ENCODE assay signal across 8 cellular contexts in the genomic region with DNA sequence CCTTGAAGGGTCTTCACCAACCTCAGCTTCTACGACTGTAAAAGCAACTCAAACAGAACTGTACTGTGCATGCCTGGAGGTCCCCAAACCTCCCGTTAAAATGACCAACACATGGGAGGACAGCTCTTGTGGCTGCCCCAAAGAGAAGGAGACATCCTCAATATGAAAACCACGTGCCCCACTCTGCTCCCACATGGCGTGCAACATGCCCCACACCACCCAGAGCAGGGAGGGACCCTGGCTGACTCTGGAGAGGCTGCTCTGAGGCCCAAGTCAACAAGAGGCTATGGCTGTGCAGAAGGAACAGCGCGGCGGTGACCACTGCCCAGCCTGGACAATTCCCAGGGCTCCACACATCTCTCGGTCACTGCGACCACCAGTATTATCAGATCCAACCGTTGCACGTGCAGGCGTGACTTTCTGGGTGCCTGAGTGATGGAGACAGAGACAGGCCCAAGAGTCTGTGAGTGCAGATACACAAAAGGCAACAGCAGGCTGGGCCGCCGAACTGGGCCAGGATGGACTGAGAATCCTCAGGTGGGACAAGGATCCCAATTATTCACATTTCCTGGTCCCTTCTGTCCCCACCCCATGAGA. TPM values are rescaled to one million over a fixed set of nuclear protein-coding genes. Genes with fewer than 3 reads are reported as not detected.
DNase-seq lines count a peak whose midpoint lies in the region; ATAC-seq, FAIRE-seq and TF ChIP-seq lines count a peak whose summit lies in the region.

No MANE protein-coding gene starts in this region.

- H3K9me3 ChIP-seq in SJCRH30 (replicated peaks) (no peaks in the 10 kb centered on the region), skeletal muscle tissue (ENCODE audit: control insufficient read depth in 3 of 3, low read length in 3 of 3) (no peaks in the 10 kb centered on the region), neuronal stem cell (replicated peaks in 1 of 2; ENCODE audit: control insufficient read depth in 2 of 2, insufficient read depth in 1 of 2, low read depth in 1 of 2, low read length in 2 of 2) (no peaks in the 10 kb centered on the region)

- TF ChIP-seq CTCF in epithelial cell of esophagus (IDR thresholded peaks at IDR 0.05; ENCODE audit: insufficient read depth, low read depth, low read length, missing control alignments) (no peak), GM13976 (IDR thresholded peaks at IDR 0.05; ENCODE audit: borderline replicate concordance, control extremely low read depth, extremely low read depth, insufficient read depth, missing control alignments) (no peak)

- H2AFZ ChIP-seq in neuronal stem cell (ENCODE audit: low read length): no peak overlapping the region

- H3K27ac ChIP-seq in SJCRH30 (no peak overlapping the region; the same call in 1 of the 2 replicates), skeletal muscle tissue (ENCODE audit: low read depth, low read length) (peak overlapping the region; percentile 92), neuronal stem cell (replicated peaks; ENCODE audit: low read length) (no peak overlapping the region)

- no CpG with 5 or more reads among the region's 14 CpGs for WGBS in neuronal stem cell (ENCODE audit: extremely low coverage in 2 of 2, insufficient read length in 2 of 2, insufficient replicate concordance in 1 of 2), 2 donors

- FAIRE-seq in GM12892 (lab: Jason Lieb, UNC): peak; percentile 33

- no peak overlapping the region for H2AK5ac ChIP-seq in neuronal stem cell (ENCODE audit: low read depth, low read length)

- no peak overlapping the region for H4K91ac ChIP-seq in neuronal stem cell (ENCODE audit: low read depth, low read length, poor library complexity)

- TF ChIP-seq POLR2A in GM12892 (IDR thresholded peaks at IDR 0.05; ENCODE audit: low read depth, low read length): no peak

- H3K4me1 ChIP-seq in SJCRH30: peaks cover 7% of the 10 kb centered on the region
- peaks cover 27 to 37% (median 31%) of the 10 kb centered on the region in 3 donors for H3K4me1 ChIP-seq in skeletal muscle tissue (ENCODE audit: control insufficient read depth in 3 of 3, insufficient read depth in 3 of 3, low read length in 3 of 3)
- H3K4me1 ChIP-seq in neuronal stem cell (ENCODE audit: control insufficient read depth in 2 of 2, insufficient read depth in 1 of 2, low read depth in 1 of 2, low read length in 2 of 2): peaks cover 1 to 10% of the 10 kb centered on the region in 2 donors

- no peak overlapping the region for H2BK120ac ChIP-seq in neuronal stem cell (ENCODE audit: low read depth, low read length)

- H3K23ac ChIP-seq in neuronal stem cell (ENCODE audit: low read depth, low read length, poor library complexity): no peak overlapping the region

- peak overlapping the region; percentile 76 to 92 (median 84) for H3K9ac ChIP-seq in skeletal muscle tissue (ENCODE audit: low read depth in 1 of 3, low read length in 3 of 3)
- H3K9ac ChIP-seq in neuronal stem cell (ENCODE audit: low read depth, low read length, poor library complexity): no peak overlapping the region

- H3K27me3 ChIP-seq in SJCRH30 (no peaks in the 10 kb centered on the region), skeletal muscle tissue (ENCODE audit: control insufficient read depth in 3 of 3, insufficient read depth in 3 of 3, low read length in 3 of 3) (no peaks in the 10 kb centered on the region), neuronal stem cell (ENCODE audit: control insufficient read depth in 3 of 3, insufficient read depth in 3 of 3, low read depth in 1 of 3, low read length in 3 of 3) (no peaks in the 10 kb centered on the region)

- no peak overlapping the region for H4K8ac ChIP-seq in neuronal stem cell (ENCODE audit: low read depth, low read length)

- peaks cover 3% of the 10 kb centered on the region for H3K79me1 ChIP-seq in neuronal stem cell (ENCODE audit: low read depth, low read length)

- H3K36me3 ChIP-seq in SJCRH30 (peaks cover 13% of the 10 kb centered on the region; the same call in 1 of the 2 replicates), skeletal muscle tissue (ENCODE audit: control insufficient read depth in 3 of 3, insufficient read depth in 3 of 3, low read length in 3 of 3) (peaks cover 2 to 8% (median 3%) of the 10 kb centered on the region in 3 donors), neuronal stem cell (replicated peaks in 1 of 2; ENCODE audit: control insufficient read depth in 2 of 2, insufficient read depth in 2 of 2, low read length in 2 of 2) (no peaks in the 10 kb centered on the region)

- H3K4me2 ChIP-seq in neuronal stem cell (ENCODE audit: insufficient read depth, low read length, poor library complexity, severe bottlenecking): no peak overlapping the region

- ATAC-seq in GM19455 (IDR thresholded peaks at IDR 0.05; ENCODE audit: unreplicated experiment): no peak

- H2BK12ac ChIP-seq in neuronal stem cell (ENCODE audit: low read length): no peak overlapping the region

- no peak overlapping the region for H2BK5ac ChIP-seq in neuronal stem cell (ENCODE audit: low read length)

- H3K4me3 ChIP-seq in SJCRH30: peak overlapping the region; percentile 64
- peak overlapping the region; percentile 62 for H3K4me3 ChIP-seq in epithelial cell of esophagus (ENCODE audit: low read length)
- peak overlapping the region; percentile 54 to 82 (median 80) for H3K4me3 ChIP-seq in skeletal muscle tissue (ENCODE audit: low read length in 3 of 3)
- no peak overlapping the region for H3K4me3 ChIP-seq in neuronal stem cell (ENCODE audit: low read length in 2 of 2)

- no peak for DNase-seq in GM12892 (ENCODE audit: insufficient read length)
- DNase-seq in SJCRH30: no peak
- no peak for DNase-seq in epithelial cell of esophagus (ENCODE audit: low read depth)
- DNase-seq in neuronal stem cell (ENCODE audit: low spot score): no peak
- no peak for DNase-seq in activated CD8-positive, alpha-beta memory T cell treated with anti-CD3 and anti-CD28 coated beads, Interleukin-2, amount 50 U/mL, for 4 hours
- no peak for DNase-seq in GM13976 (ENCODE audit: low spot score)

- in situ Hi-C loops in GM13976 (cut with MboI; ENCODE audit: low sequenced_read_pairs, unreplicated experiment): no loop called here

- H2BK15ac ChIP-seq in neuronal stem cell (ENCODE audit: low read length): no peak overlapping the region

- no peak overlapping the region for H3K18ac ChIP-seq in neuronal stem cell (ENCODE audit: low read length)

- no peak overlapping the region for H3K4ac ChIP-seq in neuronal stem cell (ENCODE audit: low read length)

- H3K14ac ChIP-seq in neuronal stem cell (ENCODE audit: low read length): no peak overlapping the region

RNA-seq across cellular contexts. Expression of gene PLD6, which starts 1.4 kb away (rescaled TPM):
- polyA plus RNA-seq in GM12892 (2012; ENCODE audit: missing spikeins): 10.2 TPM
- total RNA-seq in SJCRH30 (2014; rRNA removed; shearing (Covaris generic)): 26.0 and 26.2 TPM in 2 replicates
- 4.2 TPM for total RNA-seq in skeletal muscle tissue
- polyA plus RNA-seq in neuronal stem cell (2013, experiment 1 of 2): 0.38 TPM
- polyA plus RNA-seq in neuronal stem cell (2013, experiment 2 of 2): 0.35 TPM

RNA-seq across cellular contexts. Expression of gene FLCN, which starts 32.2 kb away (rescaled TPM):
- 17.6 TPM for polyA plus RNA-seq in GM12892 (2012; ENCODE audit: missing spikeins)
- 110 and 121 TPM in 2 replicates for total RNA-seq in SJCRH30 (2014; rRNA removed; shearing (Covaris generic))
- 20.9 TPM for total RNA-seq in skeletal muscle tissue
- 12.0 TPM for polyA plus RNA-seq in neuronal stem cell (2013, experiment 1 of 2)
- 12.6 TPM for polyA plus RNA-seq in neuronal stem cell (2013, experiment 2 of 2)

Comparison
In these comparisons a context has a peak if more than half of its experiments do, and no peak if none do; other contexts are left out.
1. H3K4me3 ChIP-seq: peak in SJCRH30 (single experiment), epithelial cell of esophagus (single experiment) and skeletal muscle tissue (3 of 3); none in neuronal stem cell (0 of 2).